In the genomic region with DNA sequence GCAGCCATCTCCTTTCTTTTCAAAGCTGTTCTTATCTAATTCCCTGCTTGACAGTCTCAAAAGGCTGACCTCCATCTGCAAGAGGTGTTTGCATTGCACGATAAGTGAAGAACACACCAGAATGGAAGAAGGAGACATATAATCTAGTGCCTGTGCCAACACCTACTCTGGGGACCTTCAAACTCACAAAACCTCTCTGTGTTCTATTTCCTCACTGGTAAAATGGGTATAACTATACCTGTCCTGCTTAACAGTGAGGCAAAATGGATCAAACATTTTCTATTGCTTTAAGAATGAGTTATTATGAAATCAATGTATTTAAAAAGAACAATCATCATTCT, we compare ENCODE assay signal across 21 cellular contexts.
"Had no signal": no experiment of that assay in that cellular context is flagged by ENCODE, and none has a peak within 500 bp of the region (broad histone marks: within the 10 kb centered on the region; RNA-seq: fewer than 3 reads in every experiment).

No MANE protein-coding gene starts in this region.

- H3K4me3 Mint-ChIP-seq: activated CD4-positive, alpha-beta T cell treated with anti-CD3 and anti-CD28 coated beads for 36 hours; activated CD8-positive, alpha-beta memory T cell treated with anti-CD3 and anti-CD28 coated beads, Interleukin-2, amount 10 ng/mL, durations not matched to agents 7 days and 5 days; activated CD8-positive, alpha-beta T cell treated with anti-CD3 and anti-CD28 coated beads, Interleukin-2, amount 10 ng/mL, durations not matched to agents 7 days and 5 days; activated naive CD8-positive, alpha-beta T cell; activated T-cell treated with anti-CD3 and anti-CD28 coated beads, Interleukin-2, amount 50 U/mL, for 72 hours; effector memory CD8-positive, alpha-beta T cell; immature natural killer cell; natural killer cell had no signal

- H3K36me3 ChIP-seq: lower lobe of right lung, prostate gland, spleen, transverse colon had no signal

- H3K4me1 ChIP-seq: lower lobe of right lung, prostate gland, spleen, transverse colon had no signal

- DNase-seq: activated CD4-positive, alpha-beta T cell treated with anti-CD3 and anti-CD28 coated beads for 36 hours; activated CD4-positive, CD25-positive, alpha-beta regulatory T cell; activated CD8-positive, alpha-beta memory T cell treated with anti-CD3 and anti-CD28 coated beads, Interleukin-2, amount 10 ng/mL, durations not matched to agents 7 days and 5 days; activated CD8-positive, alpha-beta T cell treated with anti-CD3 and anti-CD28 coated beads, Interleukin-2, amount 10 ng/mL, durations not matched to agents 7 days and 5 days; activated naive CD4-positive, alpha-beta T cell; activated T-cell treated with anti-CD3 and anti-CD28 coated beads, Interleukin-2, amount 50 U/mL, for 72 hours; cortex of kidney; effector memory CD8-positive, alpha-beta T cell; foreskin fibroblast; immature natural killer cell; mesendoderm; natural killer cell; spleen; stimulated activated naive CD4-positive, alpha-beta T cell treated with Interleukin-2 at 50 U/mL for 16 hours had no signal

- ATAC-seq: activated CD4-positive, alpha-beta T cell treated with anti-CD3 and anti-CD28 coated beads for 36 hours; activated CD8-positive, alpha-beta memory T cell treated with anti-CD3 and anti-CD28 coated beads, Interleukin-2, amount 10 ng/mL, durations not matched to agents 7 days and 5 days; activated CD8-positive, alpha-beta T cell treated with anti-CD3 and anti-CD28 coated beads, Interleukin-2, amount 10 ng/mL, durations not matched to agents 7 days and 5 days; activated T-cell treated with anti-CD3 and anti-CD28 coated beads, Interleukin-2, amount 50 U/mL, for 72 hours; effector memory CD8-positive, alpha-beta T cell; esophagus mucosa; left colon; natural killer cell had no signal

- H3K36me3 Mint-ChIP-seq: activated CD8-positive, alpha-beta memory T cell treated with anti-CD3 and anti-CD28 coated beads, Interleukin-2, amount 10 ng/mL, durations not matched to agents 7 days and 5 days; activated naive CD8-positive, alpha-beta T cell; immature natural killer cell; natural killer cell had no signal

- H3K27ac ChIP-seq: lower lobe of right lung, prostate gland, spleen, transverse colon had no signal

- H3K4me1 Mint-ChIP-seq: activated CD4-positive, alpha-beta T cell treated with anti-CD3 and anti-CD28 coated beads for 36 hours; activated CD8-positive, alpha-beta memory T cell treated with anti-CD3 and anti-CD28 coated beads, Interleukin-2, amount 10 ng/mL, durations not matched to agents 7 days and 5 days; immature natural killer cell; natural killer cell had no signal

- FAIRE-seq: kidney had no signal

- H3K27me3 ChIP-seq: spleen, transverse colon had no signal

- H3K27ac Mint-ChIP-seq: activated CD4-positive, alpha-beta T cell treated with anti-CD3 and anti-CD28 coated beads for 36 hours; activated CD8-positive, alpha-beta memory T cell treated with anti-CD3 and anti-CD28 coated beads, Interleukin-2, amount 10 ng/mL, durations not matched to agents 7 days and 5 days; activated CD8-positive, alpha-beta T cell treated with anti-CD3 and anti-CD28 coated beads, Interleukin-2, amount 10 ng/mL, durations not matched to agents 7 days and 5 days; activated naive CD8-positive, alpha-beta T cell; activated T-cell treated with anti-CD3 and anti-CD28 coated beads, Interleukin-2, amount 50 U/mL, for 72 hours; effector memory CD8-positive, alpha-beta T cell; immature natural killer cell; natural killer cell had no signal

- H3K4me3 ChIP-seq: lower lobe of right lung, prostate gland, spleen, transverse colon had no signal

- H3K9me3 ChIP-seq: lower lobe of right lung, prostate gland, transverse colon had no signal

- H3K27me3 Mint-ChIP-seq: activated CD8-positive, alpha-beta memory T cell treated with anti-CD3 and anti-CD28 coated beads, Interleukin-2, amount 10 ng/mL, durations not matched to agents 7 days and 5 days; effector memory CD8-positive, alpha-beta T cell had no signal
